ENCODE assay signal across 1 cellular context in the genomic region with DNA sequence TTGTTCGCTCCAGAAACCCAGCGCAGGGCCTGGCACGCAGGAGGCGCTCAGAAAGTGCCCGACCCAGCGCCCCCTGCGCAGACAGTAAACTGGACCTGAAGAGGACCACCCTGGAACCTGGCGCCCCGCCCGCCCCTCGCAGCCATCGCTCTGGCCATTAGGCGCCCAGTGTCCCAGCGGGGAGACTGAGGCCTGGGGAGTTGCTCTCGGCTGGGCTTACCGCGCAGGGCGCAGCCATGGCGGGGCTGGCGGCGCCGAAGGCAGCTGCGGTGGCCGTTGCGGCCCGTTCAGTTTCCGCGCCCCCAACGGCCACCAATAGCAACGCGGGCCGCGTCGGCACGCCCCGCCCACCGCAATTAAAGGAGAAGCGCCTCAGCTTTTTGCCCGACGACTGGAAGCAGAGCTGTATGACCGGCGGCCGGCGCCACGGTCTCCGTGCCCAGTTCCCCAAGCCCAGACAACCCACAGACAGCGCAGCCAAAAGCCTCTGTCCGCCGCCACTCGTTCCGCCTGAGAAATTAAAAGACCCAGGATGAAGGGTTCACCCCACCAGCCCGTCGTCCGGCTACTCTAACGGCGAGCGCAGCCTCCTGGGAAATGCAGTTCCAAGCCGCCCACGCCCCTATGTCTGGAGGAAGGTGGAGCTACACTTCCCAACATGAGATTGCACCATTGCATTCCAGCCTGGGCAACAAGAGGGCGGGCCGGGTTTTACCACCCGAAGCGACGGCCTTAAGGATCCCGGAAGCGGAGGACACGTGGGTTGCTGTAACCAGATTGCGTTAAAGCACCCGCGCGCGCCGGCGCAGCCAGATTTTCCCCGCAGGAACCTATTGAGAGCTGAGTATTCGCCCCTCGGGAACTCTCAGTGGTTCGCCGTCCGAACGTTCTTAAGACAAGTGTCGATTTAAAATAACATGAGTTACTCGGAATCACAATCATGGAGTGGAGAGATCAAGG.
TF ChIP-seq lines count a peak whose summit lies in the region.

A gene (minus strand): TSS at position 289 of the 960 bp plus-strand sequence. CDS start 51 bp downstream, at position 238.

TF ChIP-seq in HepG2, 621 proteins besides CTCF, POLR2A, EP300 and RAD21 (continued from another document and continues in another):
- TF ChIP-seq, protein P1, sequence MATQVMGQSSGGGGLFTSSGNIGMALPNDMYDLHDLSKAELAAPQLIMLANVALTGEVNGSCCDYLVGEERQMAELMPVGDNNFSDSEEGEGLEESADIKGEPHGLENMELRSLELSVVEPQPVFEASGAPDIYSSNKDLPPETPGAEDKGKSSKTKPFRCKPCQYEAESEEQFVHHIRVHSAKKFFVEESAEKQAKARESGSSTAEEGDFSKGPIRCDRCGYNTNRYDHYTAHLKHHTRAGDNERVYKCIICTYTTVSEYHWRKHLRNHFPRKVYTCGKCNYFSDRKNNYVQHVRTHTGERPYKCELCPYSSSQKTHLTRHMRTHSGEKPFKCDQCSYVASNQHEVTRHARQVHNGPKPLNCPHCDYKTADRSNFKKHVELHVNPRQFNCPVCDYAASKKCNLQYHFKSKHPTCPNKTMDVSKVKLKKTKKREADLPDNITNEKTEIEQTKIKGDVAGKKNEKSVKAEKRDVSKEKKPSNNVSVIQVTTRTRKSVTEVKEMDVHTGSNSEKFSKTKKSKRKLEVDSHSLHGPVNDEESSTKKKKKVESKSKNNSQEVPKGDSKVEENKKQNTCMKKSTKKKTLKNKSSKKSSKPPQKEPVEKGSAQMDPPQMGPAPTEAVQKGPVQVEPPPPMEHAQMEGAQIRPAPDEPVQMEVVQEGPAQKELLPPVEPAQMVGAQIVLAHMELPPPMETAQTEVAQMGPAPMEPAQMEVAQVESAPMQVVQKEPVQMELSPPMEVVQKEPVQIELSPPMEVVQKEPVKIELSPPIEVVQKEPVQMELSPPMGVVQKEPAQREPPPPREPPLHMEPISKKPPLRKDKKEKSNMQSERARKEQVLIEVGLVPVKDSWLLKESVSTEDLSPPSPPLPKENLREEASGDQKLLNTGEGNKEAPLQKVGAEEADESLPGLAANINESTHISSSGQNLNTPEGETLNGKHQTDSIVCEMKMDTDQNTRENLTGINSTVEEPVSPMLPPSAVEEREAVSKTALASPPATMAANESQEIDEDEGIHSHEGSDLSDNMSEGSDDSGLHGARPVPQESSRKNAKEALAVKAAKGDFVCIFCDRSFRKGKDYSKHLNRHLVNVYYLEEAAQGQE (IDR thresholded peaks at IDR 0.05; ENCODE audit: borderline replicate concordance in 1 of 2, low read depth in 1 of 2, low read length in 2 of 2): peak in 1 of 2 experiments; percentile 53; a peak in 2 of 4 replicates
- TF ChIP-seq FOXC1 (CRISPR knock-in tag; IDR thresholded peaks at IDR 0.05; ENCODE audit: borderline replicate concordance) (peak; percentile 32; the same call in 1 of the 2 replicates), KAT2B (IDR thresholded peaks at IDR 0.05; ENCODE audit: borderline replicate concordance, low read depth, low read length) (no peak), ZNF879 (CRISPR knock-in tag; IDR thresholded peaks at IDR 0.05) (no peak), AHR (CRISPR knock-in tag; IDR thresholded peaks at IDR 0.05) (no peak), TARDBP (CRISPR knock-in tag; IDR thresholded peaks at IDR 0.05) (peak; percentile 77), ZNF329 (CRISPR knock-in tag; IDR thresholded peaks at IDR 0.05; ENCODE audit: low read depth) (no peak), ZNF572 (CRISPR knock-in tag; IDR thresholded peaks at IDR 0.05) (no peak), GABPA (IDR thresholded peaks at IDR 0.05; ENCODE audit: low read depth, low read length) (peak; percentile 24; the same call in 1 of the 2 replicates), GABPA (CRISPR knock-in tag; IDR thresholded peaks at IDR 0.05; ENCODE audit: low read depth) (peak; percentile 84), WIZ (CRISPR knock-in tag; IDR thresholded peaks at IDR 0.05) (no peak), ZFY (CRISPR knock-in tag; IDR thresholded peaks at IDR 0.05) (peak; percentile 72), ZNF570 (CRISPR knock-in tag; IDR thresholded peaks at IDR 0.05; ENCODE audit: borderline replicate concordance) (no peak), ZBTB8A (CRISPR knock-in tag; IDR thresholded peaks at IDR 0.05; ENCODE audit: borderline replicate concordance, low read depth) (no peak), ZNF335 (CRISPR knock-in tag; IDR thresholded peaks at IDR 0.05) (no peak; the same call in 1 of the 2 replicates), DNMT3B (CRISPR knock-in tag; conservative IDR thresholded peaks at IDR 0.05) (0 out of 2 replicates have a peak, but pooled peaks have one; percentile 32), POLR2G (IDR thresholded peaks at IDR 0.05; ENCODE audit: low read depth, low read length) (peak; percentile 84), ZNF333 (CRISPR knock-in tag; IDR thresholded peaks at IDR 0.05; ENCODE audit: borderline replicate concordance) (0 out of 2 replicates have a peak, but pooled peaks have one; percentile 55), TCF12 (IDR thresholded peaks at IDR 0.05) (no peak), TCF12 (CRISPR knock-in tag; IDR thresholded peaks at IDR 0.05) (no peak), EED (CRISPR knock-in tag; IDR thresholded peaks at IDR 0.05) (no peak), KAT7 (CRISPR knock-in tag; IDR thresholded peaks at IDR 0.05; ENCODE audit: borderline replicate concordance) (no peak), SMARCE1 (IDR thresholded peaks at IDR 0.05; ENCODE audit: borderline replicate concordance) (no peak), GTF3A (CRISPR knock-in tag; conservative IDR thresholded peaks at IDR 0.05) (no peak), ZNF567 (CRISPR knock-in tag; IDR thresholded peaks at IDR 0.05; ENCODE audit: borderline replicate concordance) (0 out of 2 replicates have a peak, but pooled peaks have one; percentile 19), HNF4G (IDR thresholded peaks at IDR 0.05; ENCODE audit: borderline replicate concordance, low read depth, low read length) (peak; percentile 42; the same call in 1 of the 2 replicates), HNF4G (CRISPR knock-in tag; IDR thresholded peaks at IDR 0.05; ENCODE audit: borderline replicate concordance, low read depth) (no peak), ZNF354B (CRISPR knock-in tag; IDR thresholded peaks at IDR 0.05) (no peak), ZBTB1 (CRISPR knock-in tag; IDR thresholded peaks at IDR 0.05; ENCODE audit: borderline replicate concordance) (no peak), ZNF263 (CRISPR knock-in tag; IDR thresholded peaks at IDR 0.05) (0 out of 2 replicates have a peak, but pooled peaks have one; percentile 31), ZKSCAN1 (IDR thresholded peaks at IDR 0.05; ENCODE audit: low read length) (no peak), DNMT1 (CRISPR knock-in tag; IDR thresholded peaks at IDR 0.05) (no peak), ELF1 (CRISPR knock-in tag; IDR thresholded peaks at IDR 0.05) (peak; percentile 97), ZNF777 (CRISPR knock-in tag; IDR thresholded peaks at IDR 0.05) (peak; percentile 98), KMT2A (CRISPR knock-in tag; IDR thresholded peaks at IDR 0.05) (no peak), ZC3H4 (CRISPR knock-in tag; IDR thresholded peaks at IDR 0.05; ENCODE audit: borderline replicate concordance) (no peak), ZNF260 (CRISPR knock-in tag; IDR thresholded peaks at IDR 0.05; ENCODE audit: borderline replicate concordance, low read depth) (no peak), HNRNPLL (IDR thresholded peaks at IDR 0.05; ENCODE audit: low read depth, low read length, poor library complexity, severe bottlenecking) (peak; percentile 92), ZNF841 (CRISPR knock-in tag; IDR thresholded peaks at IDR 0.05; ENCODE audit: borderline replicate concordance) (no peak), ERF (CRISPR knock-in tag; IDR thresholded peaks at IDR 0.05) (peak; percentile 57; the same call in 1 of the 2 replicates), ZNF644 (CRISPR knock-in tag; IDR thresholded peaks at IDR 0.05; ENCODE audit: low read depth) (no peak), ZNF136 (CRISPR knock-in tag; IDR thresholded peaks at IDR 0.05; ENCODE audit: low read depth) (peak; percentile 83; the same call in 1 of the 2 replicates), ZNF749 (CRISPR knock-in tag; IDR thresholded peaks at IDR 0.05; ENCODE audit: borderline replicate concordance) (0 out of 2 replicates have a peak, but pooled peaks have one; percentile 19)
- TF ChIP-seq, protein P2, sequence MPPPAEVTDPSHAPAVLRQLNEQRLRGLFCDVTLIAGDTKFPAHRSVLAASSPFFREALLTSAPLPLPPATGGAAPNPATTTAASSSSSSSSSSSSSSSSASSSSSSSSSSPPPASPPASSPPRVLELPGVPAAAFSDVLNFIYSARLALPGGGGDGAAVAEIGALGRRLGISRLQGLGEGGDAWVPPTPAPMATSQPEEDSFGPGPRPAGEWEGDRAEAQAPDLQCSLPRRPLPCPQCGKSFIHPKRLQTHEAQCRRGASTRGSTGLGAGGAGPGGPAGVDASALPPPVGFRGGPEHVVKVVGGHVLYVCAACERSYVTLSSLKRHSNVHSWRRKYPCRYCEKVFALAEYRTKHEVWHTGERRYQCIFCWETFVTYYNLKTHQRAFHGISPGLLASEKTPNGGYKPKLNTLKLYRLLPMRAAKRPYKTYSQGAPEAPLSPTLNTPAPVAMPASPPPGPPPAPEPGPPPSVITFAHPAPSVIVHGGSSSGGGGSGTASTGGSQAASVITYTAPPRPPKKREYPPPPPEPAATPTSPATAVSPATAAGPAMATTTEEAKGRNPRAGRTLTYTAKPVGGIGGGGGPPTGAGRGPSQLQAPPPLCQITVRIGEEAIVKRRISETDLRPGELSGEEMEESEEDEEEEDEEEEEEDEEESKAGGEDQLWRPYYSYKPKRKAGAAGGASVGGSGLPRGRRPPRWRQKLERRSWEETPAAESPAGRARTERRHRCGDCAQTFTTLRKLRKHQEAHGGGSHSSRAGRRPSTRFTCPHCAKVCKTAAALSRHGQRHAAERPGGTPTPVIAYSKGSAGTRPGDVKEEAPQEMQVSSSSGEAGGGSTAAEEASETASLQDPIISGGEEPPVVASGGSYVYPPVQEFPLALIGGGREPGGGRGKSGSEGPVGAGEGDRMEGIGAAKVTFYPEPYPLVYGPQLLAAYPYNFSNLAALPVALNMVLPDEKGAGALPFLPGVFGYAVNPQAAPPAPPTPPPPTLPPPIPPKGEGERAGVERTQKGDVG (CRISPR knock-in tag; IDR thresholded peaks at IDR 0.05; ENCODE audit: borderline replicate concordance): no peak
- TF ChIP-seq, protein P3, sequence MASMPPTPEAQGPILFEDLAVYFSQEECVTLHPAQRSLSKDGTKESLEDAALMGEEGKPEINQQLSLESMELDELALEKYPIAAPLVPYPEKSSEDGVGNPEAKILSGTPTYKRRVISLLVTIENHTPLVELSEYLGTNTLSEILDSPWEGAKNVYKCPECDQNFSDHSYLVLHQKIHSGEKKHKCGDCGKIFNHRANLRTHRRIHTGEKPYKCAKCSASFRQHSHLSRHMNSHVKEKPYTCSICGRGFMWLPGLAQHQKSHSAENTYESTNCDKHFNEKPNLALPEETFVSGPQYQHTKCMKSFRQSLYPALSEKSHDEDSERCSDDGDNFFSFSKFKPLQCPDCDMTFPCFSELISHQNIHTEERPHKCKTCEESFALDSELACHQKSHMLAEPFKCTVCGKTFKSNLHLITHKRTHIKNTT (CRISPR knock-in tag; IDR thresholded peaks at IDR 0.05): no peak
- TF ChIP-seq, protein P4, sequence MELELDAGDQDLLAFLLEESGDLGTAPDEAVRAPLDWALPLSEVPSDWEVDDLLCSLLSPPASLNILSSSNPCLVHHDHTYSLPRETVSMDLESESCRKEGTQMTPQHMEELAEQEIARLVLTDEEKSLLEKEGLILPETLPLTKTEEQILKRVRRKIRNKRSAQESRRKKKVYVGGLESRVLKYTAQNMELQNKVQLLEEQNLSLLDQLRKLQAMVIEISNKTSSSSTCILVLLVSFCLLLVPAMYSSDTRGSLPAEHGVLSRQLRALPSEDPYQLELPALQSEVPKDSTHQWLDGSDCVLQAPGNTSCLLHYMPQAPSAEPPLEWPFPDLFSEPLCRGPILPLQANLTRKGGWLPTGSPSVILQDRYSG (CRISPR knock-in tag; IDR thresholded peaks at IDR 0.05): no peak
- TF ChIP-seq, protein P5, sequence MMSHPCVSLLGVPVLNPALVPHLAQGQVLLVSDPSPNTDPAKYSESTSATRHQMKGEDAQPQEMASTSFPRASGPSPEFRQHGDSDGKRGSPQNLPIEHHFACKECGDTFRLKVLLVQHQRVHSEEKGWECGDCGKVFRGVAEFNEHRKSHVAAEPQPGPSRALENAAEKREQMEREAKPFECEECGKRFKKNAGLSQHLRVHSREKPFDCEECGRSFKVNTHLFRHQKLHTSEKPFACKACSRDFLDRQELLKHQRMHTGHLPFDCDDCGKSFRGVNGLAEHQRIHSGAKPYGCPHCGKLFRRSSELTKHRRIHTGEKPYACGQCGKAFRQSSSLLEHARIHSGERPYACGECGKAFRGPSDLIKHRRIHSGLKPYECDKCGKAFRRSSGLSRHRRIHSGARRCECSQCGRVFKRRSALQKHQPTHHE (CRISPR knock-in tag; IDR thresholded peaks at IDR 0.05; ENCODE audit: borderline replicate concordance): peak; percentile 34; the same call in 1 of the 2 replicates
- TF ChIP-seq, protein P6, sequence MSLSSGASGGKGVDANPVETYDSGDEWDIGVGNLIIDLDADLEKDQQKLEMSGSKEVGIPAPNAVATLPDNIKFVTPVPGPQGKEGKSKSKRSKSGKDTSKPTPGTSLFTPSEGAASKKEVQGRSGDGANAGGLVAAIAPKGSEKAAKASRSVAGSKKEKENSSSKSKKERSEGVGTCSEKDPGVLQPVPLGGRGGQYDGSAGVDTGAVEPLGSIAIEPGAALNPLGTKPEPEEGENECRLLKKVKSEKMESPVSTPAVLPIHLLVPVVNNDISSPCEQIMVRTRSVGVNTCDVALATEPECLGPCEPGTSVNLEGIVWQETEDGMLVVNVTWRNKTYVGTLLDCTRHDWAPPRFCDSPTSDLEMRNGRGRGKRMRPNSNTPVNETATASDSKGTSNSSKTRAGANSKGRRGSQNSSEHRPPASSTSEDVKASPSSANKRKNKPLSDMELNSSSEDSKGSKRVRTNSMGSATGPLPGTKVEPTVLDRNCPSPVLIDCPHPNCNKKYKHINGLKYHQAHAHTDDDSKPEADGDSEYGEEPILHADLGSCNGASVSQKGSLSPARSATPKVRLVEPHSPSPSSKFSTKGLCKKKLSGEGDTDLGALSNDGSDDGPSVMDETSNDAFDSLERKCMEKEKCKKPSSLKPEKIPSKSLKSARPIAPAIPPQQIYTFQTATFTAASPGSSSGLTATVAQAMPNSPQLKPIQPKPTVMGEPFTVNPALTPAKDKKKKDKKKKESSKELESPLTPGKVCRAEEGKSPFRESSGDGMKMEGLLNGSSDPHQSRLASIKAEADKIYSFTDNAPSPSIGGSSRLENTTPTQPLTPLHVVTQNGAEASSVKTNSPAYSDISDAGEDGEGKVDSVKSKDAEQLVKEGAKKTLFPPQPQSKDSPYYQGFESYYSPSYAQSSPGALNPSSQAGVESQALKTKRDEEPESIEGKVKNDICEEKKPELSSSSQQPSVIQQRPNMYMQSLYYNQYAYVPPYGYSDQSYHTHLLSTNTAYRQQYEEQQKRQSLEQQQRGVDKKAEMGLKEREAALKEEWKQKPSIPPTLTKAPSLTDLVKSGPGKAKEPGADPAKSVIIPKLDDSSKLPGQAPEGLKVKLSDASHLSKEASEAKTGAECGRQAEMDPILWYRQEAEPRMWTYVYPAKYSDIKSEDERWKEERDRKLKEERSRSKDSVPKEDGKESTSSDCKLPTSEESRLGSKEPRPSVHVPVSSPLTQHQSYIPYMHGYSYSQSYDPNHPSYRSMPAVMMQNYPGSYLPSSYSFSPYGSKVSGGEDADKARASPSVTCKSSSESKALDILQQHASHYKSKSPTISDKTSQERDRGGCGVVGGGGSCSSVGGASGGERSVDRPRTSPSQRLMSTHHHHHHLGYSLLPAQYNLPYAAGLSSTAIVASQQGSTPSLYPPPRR (CRISPR knock-in tag; IDR thresholded peaks at IDR 0.05; ENCODE audit: borderline replicate concordance): peak; percentile 54; the same call in 1 of the 2 replicates
